In genomic region chr2:233251306-233252116, GRCh38 we compare ENCODE assay signal across 8 cellular contexts. TPM values are rescaled to one million over a fixed set of nuclear protein-coding genes. Genes with fewer than 3 reads are reported as not detected.
A peak's percentile ranks its signal among the peaks of the same experiment; 100 is the strongest.
DNase-seq lines count a peak whose midpoint lies in the region; ATAC-seq, FAIRE-seq and TF ChIP-seq lines count a peak whose summit lies in the region.

ATG16L1 (plus strand) TSS chr2:233251673; CDS start chr2:233251828, 155 bp downstream.

- H3K27ac ChIP-seq in BLaER1, result peak within 1 kb of the TSS; percentile 81

- H3K27ac Mint-ChIP-seq in activated CD4-positive, alpha-beta T cell treated with anti-CD3 and anti-CD28 coated beads for 36 hours, result peak within 1 kb of the TSS; percentile 98

- peak within 1 kb of the TSS; percentile 85 for H3K4me3 Mint-ChIP-seq in activated CD4-positive, alpha-beta T cell treated with anti-CD3 and anti-CD28 coated beads for 36 hours

- no peaks in the 10 kb centered on the region for H3K9me3 ChIP-seq in BLaER1

- CTCF ChIA-PET in activated CD4-positive, alpha-beta T cell treated with anti-CD3 and anti-CD28 coated beads for 36 hours (lab: Charles Lee), result interaction anchor here (0.6 to 4.3 kb wide), 17 partner anchors 12 to 399 kb away, joined by 3 to 16 read pairs (median 3); no protein-coding TSS in a partner anchor

- H3K4me1 Mint-ChIP-seq in activated CD4-positive, alpha-beta T cell treated with anti-CD3 and anti-CD28 coated beads for 36 hours, result peaks cover 66% of the 10 kb centered on the region

- peaks cover 50% of the 10 kb centered on the region for H4K20me1 ChIP-seq in BLaER1

- H3K4me3 ChIP-seq in BLaER1 (peak within 1 kb of the TSS; percentile 95), choroid plexus epithelial cell (ENCODE audit: low read depth, low read length) (peak within 1 kb of the TSS; percentile 96)

- ATAC-seq in HG03457 (IDR thresholded peaks at IDR 0.05; ENCODE audit: unreplicated experiment), result peak; percentile 92
- ATAC-seq in activated CD4-positive, alpha-beta T cell treated with anti-CD3 and anti-CD28 coated beads for 36 hours, result peak; percentile 82

- H3K27me3 Mint-ChIP-seq in activated CD4-positive, alpha-beta T cell treated with anti-CD3 and anti-CD28 coated beads for 36 hours, result no peaks in the 10 kb centered on the region

- peak within 1 kb of the TSS; percentile 96 for H3K4me2 ChIP-seq in BLaER1

- H3K9ac ChIP-seq in BLaER1, result peak within 1 kb of the TSS; percentile 89

- peaks cover 18% of the 10 kb centered on the region for H3K4me1 ChIP-seq in BLaER1

- FAIRE-seq in GM19239 (lab: Jason Lieb, UNC), result peak; percentile 98

- DNase-seq in GM19239 (ENCODE audit: insufficient read length, low spot score) (peak; percentile 98), NCI-H524 (lab: John Stamatoyannopoulos, UW) (peak; percentile 79 to 89), choroid plexus epithelial cell (ENCODE audit: low read depth) (peak; percentile 97), kidney glomerular epithelial cell (lab: John Stamatoyannopoulos, UW) (peak; percentile 84)
- peak; percentile 98 for DNase-seq in activated CD4-positive, alpha-beta T cell treated with anti-CD3 and anti-CD28 coated beads for 36 hours
- peak; percentile 87 for DNase-seq in stimulated activated CD4-positive, alpha-beta T cell treated with anti-CD3 and anti-CD28 coated beads, Interleukin-1b, Interleukin-23, amount 100 ng/mL, for 1 hour (ENCODE audit: low read depth in 2 of 2)

- peak; percentile 94 for TF ChIP-seq CTCF in choroid plexus epithelial cell (conservative IDR thresholded peaks at IDR 0.05; ENCODE audit: low read depth, low read length)

- H3K9me3 Mint-ChIP-seq in activated CD4-positive, alpha-beta T cell treated with anti-CD3 and anti-CD28 coated beads for 36 hours (ENCODE audit: low read depth), result no peaks in the 10 kb centered on the region

- H3K36me3 ChIP-seq in BLaER1, result peaks cover 34% of the 10 kb centered on the region

- no peaks in the 10 kb centered on the region for H3K27me3 ChIP-seq in BLaER1

- intact Hi-C loops in activated CD4-positive, alpha-beta T cell treated with anti-CD3 and anti-CD28 coated beads for 36 hours (cut with DNase I, micrococcal nuclease), result loop anchor here (1.0 to 10.0 kb wide), 18 partner anchors 17 to 1544 kb away; partner anchors contain the start of genes EIF4E2 (in 2 of the 2), TIGD1 (in 2 of the 2), DGKD (in 1 of the 2) and GIGYF2 (in 1 of the 2)

- H3K36me3 Mint-ChIP-seq in activated CD4-positive, alpha-beta T cell treated with anti-CD3 and anti-CD28 coated beads for 36 hours (ENCODE audit: low read depth), result peaks cover 18% of the 10 kb centered on the region

- POLR2A ChIA-PET in activated CD4-positive, alpha-beta T cell treated with anti-CD3 and anti-CD28 coated beads for 36 hours (lab: Charles Lee), result interaction anchor here (0.6 to 1.1 kb wide), 3 partner anchors 16 to 191 kb away, joined by 3 to 4 read pairs (median 4); partner anchors contain the start of gene INPP5D

RNA-seq across cellular contexts. Expression of gene ATG16L1, which starts in this region (rescaled TPM):
- 10 to 100 TPM; 23.0 to 24.6 TPM for total RNA-seq in activated CD4-positive, alpha-beta T cell treated with anti-CD3 and anti-CD28 coated beads for 36 hours

Comparison
In these comparisons a context has a peak if more than half of its experiments do, and no peak if none do; other contexts are left out.
1. Peak in every context shown above with its lines: DNase-seq, ATAC-seq, H3K4me3 ChIP-seq and H3K27ac ChIP-seq.